Comparison of ENCODE assay signal across 33 cellular contexts in the genomic region with DNA sequence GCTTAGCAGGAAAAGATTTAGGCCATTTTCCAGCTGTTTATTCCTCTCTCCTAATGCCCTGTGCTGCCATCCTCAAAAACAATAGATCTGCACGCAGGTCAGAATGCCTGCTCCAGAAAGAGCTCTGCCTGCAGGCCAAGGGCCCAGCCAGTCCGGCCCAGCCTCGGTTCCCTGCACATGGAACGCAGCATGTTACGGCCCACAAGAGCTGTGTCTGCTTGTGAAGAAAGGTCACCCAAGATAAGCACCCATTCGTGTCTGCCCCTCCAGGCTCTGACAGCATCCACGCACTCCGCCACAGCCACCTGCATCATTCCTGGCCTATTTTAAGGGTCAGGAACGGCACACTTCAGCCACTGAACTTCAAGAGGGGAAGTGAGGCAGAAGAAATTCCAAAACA.
"Had no signal": no experiment of that assay in that cellular context is flagged by ENCODE, and none has a peak within 500 bp of the region (broad histone marks: within the 10 kb centered on the region; RNA-seq: fewer than 3 reads in every experiment).

No MANE protein-coding gene starts in this region.

- H3K27ac ChIP-seq: brain microvascular endothelial cell, KMS-11, Peyer's patch, VCaP had no signal

- H3K4me3 ChIP-seq: Peyer's patch had no signal

- DNase-seq: activated B cell treated with CpG ODN at 0.5 μM for 24 hours; activated CD4-positive, alpha-beta memory T cell treated with anti-CD3 and anti-CD28 coated beads for 36 hours; activated CD4-positive, alpha-beta T cell treated with anti-CD3 and anti-CD28 coated beads for 4 hours; activated CD4-positive, alpha-beta T cell treated with anti-CD3 and anti-CD28 coated beads, Interleukin-2, amount 50 U/mL, for 1 hour; activated CD4-positive, CD25-positive, alpha-beta regulatory T cell treated with anti-CD3 and anti-CD28 coated beads, Interleukin-2, amount 50 U/mL, for 72 hours; activated effector memory CD4-positive, alpha-beta T cell treated with anti-CD3 and anti-CD28 coated beads, Interleukin-2, amount 50 U/mL, for 16 hours; activated naive CD4-positive, alpha-beta T cell; activated naive CD4-positive, alpha-beta T cell treated with anti-CD3 and anti-CD28 coated beads, Interleukin-2, amount 50 U/mL, for 16 hours; activated naive CD8-positive, alpha-beta T cell treated with anti-CD3 and anti-CD28 coated beads for 36 hours; activated T-cell treated with anti-CD3 and anti-CD28 coated beads, Interleukin-2, amount 50 U/mL, for 1 hour; activated T-cell treated with anti-CD3 and anti-CD28 coated beads, Interleukin-2, amount 50 U/mL, for 72 hours; amniotic stem cell; aorta; brain microvascular endothelial cell; cerebellar nuclear complex; MM.1S; MV-4-11; NCI-H1092; NCI-H1436 treated with DMSO at 0.1 percent for 48 hours; NCI-H1694 treated with DMSO at 0.1 percent for 48 hours; NCI-H2029; NCI-H345; NCI-H524 treated with DMSO at 0.1 percent for 48 hours; PC-3; Peyer's patch; RPMI8226; SW 1271; T-helper 1 cell; T-helper 2 cell; T-helper 9 cell had no signal

- ATAC-seq: activated T-cell treated with anti-CD3 and anti-CD28 coated beads, Interleukin-2, amount 50 U/mL, for 72 hours; activated T-helper 17 cell treated with anti-CD3 and anti-CD28 coated beads, Interleukin-2, amount 50 U/mL, for 72 hours; PC-3 had no signal

- H3K36me3 ChIP-seq: brain microvascular endothelial cell, Peyer's patch had no signal

- H3K9me3 ChIP-seq: Peyer's patch had no signal

- H3K4me1 ChIP-seq: Peyer's patch had no signal

- H3K27me3 ChIP-seq: brain microvascular endothelial cell, Peyer's patch had no signal
